ENCODE assay signal across 8 cellular contexts in the genomic region with DNA sequence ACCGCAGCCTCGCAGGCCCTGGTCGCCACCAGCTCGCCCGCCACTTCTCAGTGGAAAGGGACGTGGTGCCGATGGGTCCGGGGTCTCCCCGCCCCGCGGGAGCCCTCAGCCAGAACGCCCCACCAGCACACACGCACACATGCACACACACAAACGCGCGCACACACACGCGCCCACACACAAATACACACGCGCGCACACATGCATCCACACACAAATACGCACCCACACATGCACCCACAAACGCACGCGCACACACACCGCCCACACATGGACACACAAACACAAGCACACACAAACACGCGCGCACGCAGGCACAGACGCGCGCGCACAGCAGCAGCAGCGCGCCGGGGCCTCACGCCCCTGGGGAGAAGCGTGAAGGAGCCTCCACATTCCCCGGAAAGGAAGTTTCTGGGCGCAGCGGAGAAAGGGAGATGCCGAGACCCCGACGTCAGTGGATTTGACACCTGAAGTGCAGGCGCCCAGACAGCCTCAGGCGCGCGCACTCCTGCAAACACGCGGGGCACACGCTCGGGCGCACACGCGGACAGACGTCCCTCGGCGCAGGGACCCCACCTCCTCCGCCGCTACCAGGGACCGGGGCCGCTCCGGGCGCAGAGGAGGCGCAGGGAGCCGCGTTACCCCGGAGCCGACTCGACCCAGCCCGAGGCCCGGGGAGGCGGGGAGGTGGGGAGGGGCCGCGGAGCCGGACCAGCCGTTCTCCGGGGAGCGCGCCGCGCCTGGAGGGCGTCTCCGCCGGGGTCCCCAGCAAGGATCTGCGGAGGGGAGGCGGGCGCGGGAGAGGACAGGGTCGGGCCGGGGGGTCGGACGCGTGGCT. TPM values are rescaled to one million over a fixed set of nuclear protein-coding genes. Genes with fewer than 3 reads are reported as not detected.
DNase-seq lines count a peak whose midpoint lies in the region; ATAC-seq and TF ChIP-seq lines count a peak whose summit lies in the region.

No MANE protein-coding gene starts in this region.

- H3K36me3 Mint-ChIP-seq in CD14-positive monocyte: peaks cover 13 to 17% of the 10 kb centered on the region in 2 donors
- peaks cover 26% of the 10 kb centered on the region for H3K36me3 Mint-ChIP-seq in activated naive CD4-positive, alpha-beta T cell treated with anti-CD3 and anti-CD28 coated beads for 36 hours (ENCODE audit: low read depth)

- peaks cover 1 to 5% (median 4%) of the 10 kb centered on the region in 3 donors for H3K27me3 Mint-ChIP-seq in CD14-positive monocyte (ENCODE audit: low read depth in 3 of 3)
- H3K27me3 Mint-ChIP-seq in activated naive CD4-positive, alpha-beta T cell treated with anti-CD3 and anti-CD28 coated beads for 36 hours (ENCODE audit: low read depth): no peaks in the 10 kb centered on the region

- no peaks in the 10 kb centered on the region for H3K36me3 ChIP-seq in KMS-11 (ENCODE audit: insufficient read depth)

- TF ChIP-seq POLR2A in GM18505 (IDR thresholded peaks at IDR 0.05; ENCODE audit: borderline replicate concordance, extremely low read depth, insufficient read depth, insufficient read length): no peak

- H3K4me2 ChIP-seq in KMS-11: peak overlapping the region; percentile 80

- H3K9ac ChIP-seq in KMS-11: no peak overlapping the region

- H3K27ac ChIP-seq in KMS-11: no peak overlapping the region

- no peak for TF ChIP-seq CTCF in CD14-positive monocyte (IDR thresholded peaks at IDR 0.05)
- TF ChIP-seq CTCF in KMS-11 (conservative IDR thresholded peaks at IDR 0.05; ENCODE audit: low read depth, low read length): no peak

- H3K27ac Mint-ChIP-seq in CD14-positive monocyte: peak overlapping the region; percentile 89 to 99 (median 97)
- peak overlapping the region; percentile 93 for H3K27ac Mint-ChIP-seq in activated naive CD4-positive, alpha-beta T cell treated with anti-CD3 and anti-CD28 coated beads for 36 hours

- H3K9me3 Mint-ChIP-seq in CD14-positive monocyte: no peaks in the 10 kb centered on the region
- no peaks in the 10 kb centered on the region for H3K9me3 Mint-ChIP-seq in activated naive CD4-positive, alpha-beta T cell treated with anti-CD3 and anti-CD28 coated beads for 36 hours

- H2AFZ ChIP-seq in KMS-11 (ENCODE audit: low read depth): peak overlapping the region; percentile 69

- CTCF ChIA-PET in activated naive CD4-positive, alpha-beta T cell treated with anti-CD3 and anti-CD28 coated beads for 36 hours (lab: Charles Lee): interaction anchor here (1.2 to 2.6 kb wide), 3 partner anchors 9 to 33 kb away, joined by 3 to 10 read pairs (median 3); no protein-coding TSS in a partner anchor

- H4K20me1 ChIP-seq in KMS-11 (ENCODE audit: insufficient read depth): no peaks in the 10 kb centered on the region

- ATAC-seq in GM19467 (IDR thresholded peaks at IDR 0.05; ENCODE audit: unreplicated experiment): peak; percentile 7
- peak; percentile 22 to 24 for ATAC-seq in left cardiac atrium
- no peak for ATAC-seq in HG03378 (IDR thresholded peaks at IDR 0.05; ENCODE audit: unreplicated experiment)
- ATAC-seq in GM18505 (IDR thresholded peaks at IDR 0.05; ENCODE audit: unreplicated experiment): no peak

- H3K27me3 ChIP-seq in KMS-11 (ENCODE audit: insufficient read depth, low read depth): peaks cover 10% of the 10 kb centered on the region

- H3K4me1 Mint-ChIP-seq in CD14-positive monocyte: peaks cover 44% of the 10 kb centered on the region
- H3K4me1 Mint-ChIP-seq in activated naive CD4-positive, alpha-beta T cell treated with anti-CD3 and anti-CD28 coated beads for 36 hours (ENCODE audit: low read depth): peaks cover 36% of the 10 kb centered on the region

- peak overlapping the region; percentile 100 for H3K4me3 Mint-ChIP-seq in CD14-positive monocyte
- peak overlapping the region; percentile 97 for H3K4me3 Mint-ChIP-seq in activated naive CD4-positive, alpha-beta T cell treated with anti-CD3 and anti-CD28 coated beads for 36 hours

- no peaks in the 10 kb centered on the region for H3K4me1 ChIP-seq in KMS-11 (ENCODE audit: low read depth, poor library complexity, severe bottlenecking)

- intact Hi-C loops in CD14-positive monocyte (cut with micrococcal nuclease) (loop anchor here (2.0 to 5.0 kb wide), 3 partner anchors 17 to 91 kb away; no protein-coding TSS in a partner anchor), left cardiac atrium (cut with DNase I) (no loop called here)
- intact Hi-C loops in activated naive CD4-positive, alpha-beta T cell treated with anti-CD3 and anti-CD28 coated beads for 36 hours (cut with micrococcal nuclease): no loop called here

- DNase-seq in CD14-positive monocyte (ENCODE audit: low spot score) (no peak), left cardiac atrium (no peak), retina (peak; percentile 86)
- no peak for DNase-seq in activated naive CD4-positive, alpha-beta T cell treated with anti-CD3 and anti-CD28 coated beads for 36 hours

- H3K4me3 ChIP-seq in KMS-11 (IDR thresholded peaks at IDR 0.05; ENCODE audit: insufficient read depth, low read depth, low read length): no peak overlapping the region

- H3K79me2 ChIP-seq in KMS-11 (ENCODE audit: insufficient read depth, low read depth): no peaks in the 10 kb centered on the region

RNA-seq across cellular contexts. Expression of gene RASA3, which starts 0.6 kb away (rescaled TPM):
- polyA plus RNA-seq in CD14-positive monocyte: 10 to 100 TPM in 1 of 2 donors, 1 to 10 TPM in 1; 9.0 to 16.6 TPM
- total RNA-seq in activated naive CD4-positive, alpha-beta T cell treated with anti-CD3 and anti-CD28 coated beads for 36 hours: 10 to 100 TPM; 48.3 to 48.8 TPM
- total RNA-seq in left cardiac atrium: 10 to 100 TPM; 19.9 to 20.1 TPM

RNA-seq across cellular contexts. Expression of gene CFAP97D2, which starts 47.3 kb away (rescaled TPM):
- polyA plus RNA-seq in CD14-positive monocyte: under 1 TPM in 1 of 2 donors, not detected in 1; 0.21 TPM
- total RNA-seq in activated naive CD4-positive, alpha-beta T cell treated with anti-CD3 and anti-CD28 coated beads for 36 hours: under 1 TPM in 1 of 2 experiments, not detected in 1; 0.17 TPM
- total RNA-seq in left cardiac atrium: not detected

Comparison
In these comparisons a context has a peak if more than half of its experiments do, and no peak if none do; other contexts are left out.
1. ATAC-seq: peak in GM19467 (single experiment) and left cardiac atrium (2 of 2); none in HG03378 (single experiment) and GM18505 (single experiment).
2. intact Hi-C loops: an anchor here in CD14-positive monocyte (2.0 to 5.0 kb wide); none called in activated naive CD4-positive, alpha-beta T cell treated with anti-CD3 and anti-CD28 coated beads for 36 hours and left cardiac atrium.